8 cellular contexts compared by ENCODE assay signal in the genomic region with DNA sequence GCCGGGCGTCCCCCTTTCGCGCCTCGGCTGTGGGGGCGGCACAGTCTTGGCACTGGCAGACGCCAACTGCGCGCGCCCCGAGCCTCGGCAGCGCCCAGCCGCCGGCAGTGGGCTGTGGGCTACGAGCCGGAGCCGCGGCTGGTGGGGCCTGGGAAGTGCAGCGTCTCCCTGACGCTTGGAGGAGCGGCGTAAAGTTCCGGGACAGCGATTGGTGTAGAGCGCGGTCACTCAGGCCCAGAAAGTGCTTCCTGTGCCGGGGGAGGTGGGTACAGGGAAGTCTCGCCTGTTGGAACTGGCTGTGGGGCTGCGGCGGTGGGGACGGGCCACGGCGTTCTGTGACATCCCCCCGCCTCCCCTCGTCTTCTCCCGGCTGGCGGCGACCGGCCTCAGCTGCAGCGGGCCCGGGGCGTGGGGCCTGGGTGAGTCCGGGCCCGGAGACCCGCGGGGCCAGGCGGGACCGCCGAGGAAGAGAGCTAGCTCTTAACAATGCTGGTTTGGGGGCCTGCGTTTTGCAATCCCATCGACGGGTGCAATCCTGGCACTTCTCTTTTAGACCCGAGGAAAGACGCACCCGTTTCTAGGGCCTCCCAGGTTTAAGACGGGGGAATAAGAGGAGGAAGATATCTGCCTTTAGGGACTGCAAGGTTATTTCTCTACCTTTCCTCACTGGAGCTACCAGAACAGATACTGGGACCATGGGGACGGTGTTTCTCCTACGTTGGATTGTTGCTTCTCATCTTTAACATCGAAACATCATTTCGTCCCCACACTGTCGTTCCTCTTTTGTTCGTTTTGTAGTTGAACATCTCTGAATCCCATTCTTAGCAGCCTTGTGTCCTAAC. TPM values are rescaled to one million over a fixed set of nuclear protein-coding genes. Genes with fewer than 3 reads are reported as not detected.
DNase-seq lines count a peak whose midpoint lies in the region; ATAC-seq and TF ChIP-seq lines count a peak whose summit lies in the region.

A gene (minus strand): TSS at position 157 of the 842 bp plus-strand sequence. CDS start 233 bp downstream, outside the sequence.
A gene (plus strand): TSS at position 265 of the 842 bp plus-strand sequence. CDS start 4,575 bp downstream, outside the sequence.

- DNase-seq in NCI-H187 (lab: John Stamatoyannopoulos, UW) (peak; percentile 78 to 84), T-helper 2 cell (peak; percentile 88 to 99 (median 95)), anterior cingulate cortex (lab: John Stamatoyannopoulos, UW) (peak; percentile 62 to 98 (median 94)), right atrium auricular region (ENCODE audit: low spot score) (peak; percentile 97), pulmonary artery endothelial cell (ENCODE audit: low read depth, low spot score) (peak; percentile 97), uterus (peak; percentile 98)

- H3K9me3 ChIP-seq in right atrium auricular region (no peaks in the 10 kb centered on the region), uterus (no peaks in the 10 kb centered on the region)

- peaks cover 0 to 26% of the 10 kb centered on the region in 2 donors for H3K4me1 ChIP-seq in right atrium auricular region
- H3K4me1 ChIP-seq in uterus: peaks cover 6 to 8% of the 10 kb centered on the region in 2 donors

- peak; percentile 99 for ATAC-seq in GM18498 (IDR thresholded peaks at IDR 0.05; ENCODE audit: unreplicated experiment)
- ATAC-seq in HG02938 (IDR thresholded peaks at IDR 0.05; ENCODE audit: unreplicated experiment): peak; percentile 99

- H3K36me3 ChIP-seq in right atrium auricular region: no peaks in the 10 kb centered on the region
- no peaks in the 10 kb centered on the region for H3K36me3 ChIP-seq in uterus

- H3K27ac ChIP-seq in right atrium auricular region (peak within 1 kb of the TSS; percentile 90 to 97), uterus (peak within 1 kb of the TSS; percentile 84 to 91)

- TF ChIP-seq POLR2A in uterus (IDR thresholded peaks at IDR 0.05): peak; percentile 87 to 89

- H3K27me3 ChIP-seq in right atrium auricular region (no peaks in the 10 kb centered on the region), uterus (no peaks in the 10 kb centered on the region)

- TF ChIP-seq CTCF in right atrium auricular region (IDR thresholded peaks at IDR 0.05) (no peak), uterus (IDR thresholded peaks at IDR 0.05) (peak in 3 of 4 experiments; percentile 39 to 72 (median 57))

- intact Hi-C loops in uterus (cut with DNase I; ENCODE audit: low total_unique reads): no loop called here

- peak within 1 kb of the TSS; percentile 61 to 83 for H3K4me3 ChIP-seq in right atrium auricular region
- peak within 1 kb of the TSS; percentile 42 to 76 for H3K4me3 ChIP-seq in uterus

RNA-seq across cellular contexts. Expression of the first gene that starts in this region (rescaled TPM):
- total RNA-seq in right atrium auricular region (10 to 100 TPM; 15.3 to 24.9 TPM), pulmonary artery endothelial cell (19.7 and 23.6 TPM in 2 replicates), uterus (10 to 100 TPM; 11.8 to 31.2 (median 19.3) TPM)

RNA-seq across cellular contexts. Expression of the second gene that starts in this region (rescaled TPM):
- total RNA-seq in right atrium auricular region (10 to 100 TPM; 22.2 to 31.0 TPM), pulmonary artery endothelial cell (32.8 and 35.6 TPM in 2 replicates), uterus (10 to 100 TPM; 18.4 to 96.8 (median 53.5) TPM)

Comparison
In these comparisons a context has a peak if more than half of its experiments do, and no peak if none do; other contexts are left out.
1. Peak in every context shown above with its lines: DNase-seq, ATAC-seq, H3K4me3 ChIP-seq and H3K27ac ChIP-seq.
2. CTCF ChIP-seq: peak in uterus (3 of 4); none in right atrium auricular region (0 of 2).